In genomic region chr11:18111005-18111404, GRCh38 we compare ENCODE assay signal across 2 cellular contexts.
TF ChIP-seq lines count a peak whose summit lies in the region.

No MANE protein-coding gene starts in this region.

TF ChIP-seq in HCT116, 20 proteins besides CTCF, POLR2A, EP300 and RAD21:
- TF ChIP-seq REST (IDR thresholded peaks at IDR 0.05; ENCODE audit: low read depth): peak; percentile 59
- no peak for TF ChIP-seq ZFX (IDR thresholded peaks at IDR 0.05)

TF ChIP-seq in liver, 16 proteins besides CTCF, POLR2A, EP300 and RAD21 (continued from another document):
- peak; percentile 85 for TF ChIP-seq REST (IDR thresholded peaks at IDR 0.05)
